In genomic region chr16:24728891-24729242, GRCh38 we compare ENCODE assay signal across 8 cellular contexts. TPM values are rescaled to one million over a fixed set of nuclear protein-coding genes. Genes with fewer than 3 reads are reported as not detected.
A peak's percentile ranks its signal among the peaks of the same experiment; 100 is the strongest.
DNase-seq lines count a peak whose midpoint lies in the region; ATAC-seq, FAIRE-seq and TF ChIP-seq lines count a peak whose summit lies in the region.

No MANE protein-coding gene starts in this region.

- no peaks in the 10 kb centered on the region for H3K27me3 ChIP-seq in colonic mucosa

- intact Hi-C loops in colonic mucosa (cut with DNase I) = no loop called here

- TF ChIP-seq POLR2A in H54 (IDR thresholded peaks at IDR 0.05; ENCODE audit: low read depth, low read length) = no peak

- FAIRE-seq in H54 (lab: Jason Lieb, UNC) = no peak

- peaks cover 6% of the 10 kb centered on the region for H3K36me3 Mint-ChIP-seq in natural killer cell treated with Interleukin-12 subunit alpha and Interleukin-12 subunit beta and Interleukin-15 and Interleukin-18, amount 100 ng/mL, for 72 hours

- H3K36me3 ChIP-seq in colonic mucosa = no peaks in the 10 kb centered on the region

- peak overlapping the region; percentile 85 for H3K4me3 Mint-ChIP-seq in natural killer cell treated with Interleukin-12 subunit alpha and Interleukin-12 subunit beta and Interleukin-15 and Interleukin-18, amount 100 ng/mL, for 72 hours

- H3K27me3 Mint-ChIP-seq in natural killer cell treated with Interleukin-12 subunit alpha and Interleukin-12 subunit beta and Interleukin-15 and Interleukin-18, amount 100 ng/mL, for 72 hours = peaks cover 0 to 4% of the 10 kb centered on the region in 2 donors

- no peak for TF ChIP-seq CTCF in GM13977 (IDR thresholded peaks at IDR 0.05; ENCODE audit: extremely low read depth, insufficient read depth, missing control alignments)
- TF ChIP-seq CTCF in colonic mucosa (IDR thresholded peaks at IDR 0.05) = no peak

- H3K9ac ChIP-seq in colonic mucosa (ENCODE audit: low read depth in 2 of 2, low read length in 2 of 2) = peak overlapping the region; percentile 53 to 78

- peak overlapping the region; percentile 78 to 90 for H3K27ac Mint-ChIP-seq in natural killer cell treated with Interleukin-12 subunit alpha and Interleukin-12 subunit beta and Interleukin-15 and Interleukin-18, amount 100 ng/mL, for 72 hours

- in situ Hi-C loops in GM13977 (cut with MboI; ENCODE audit: low pct_unique_long_range_greater_than_20kb, low sequenced_read_pairs, unreplicated experiment) = no loop called here

- ATAC-seq in natural killer cell treated with Interleukin-12 subunit alpha and Interleukin-12 subunit beta and Interleukin-15 and Interleukin-18, amount 100 ng/mL, for 72 hours = no peak
- ATAC-seq in HG02970 (IDR thresholded peaks at IDR 0.05; ENCODE audit: low FRiP score, unreplicated experiment) = no peak

- no peaks in the 10 kb centered on the region for H3K9me3 Mint-ChIP-seq in natural killer cell treated with Interleukin-12 subunit alpha and Interleukin-12 subunit beta and Interleukin-15 and Interleukin-18, amount 100 ng/mL, for 72 hours

- no peaks in the 10 kb centered on the region for H3K9me3 ChIP-seq in colonic mucosa

- peak overlapping the region; percentile 83 for H3K4me3 ChIP-seq in colonic mucosa

- peak overlapping the region; percentile 90 for H3K27ac ChIP-seq in colonic mucosa

- H3K4me1 Mint-ChIP-seq in natural killer cell treated with Interleukin-12 subunit alpha and Interleukin-12 subunit beta and Interleukin-15 and Interleukin-18, amount 100 ng/mL, for 72 hours (ENCODE audit: low read depth in 2 of 2) = peaks cover 29 to 33% of the 10 kb centered on the region in 2 donors

- DNase-seq in GM13977 (ENCODE audit: low spot score) = peak; percentile 11
- DNase-seq in NAMALWA (ENCODE audit: low spot score) = peak; percentile 37
- DNase-seq in colonic mucosa = no peak
- no peak for DNase-seq in natural killer cell treated with Interleukin-12 subunit alpha and Interleukin-12 subunit beta and Interleukin-15 and Interleukin-18, amount 100 ng/mL, for 72 hours (ENCODE audit: low spot score)
- no peak for DNase-seq in NCI-H2171 treated with DMSO at 0.1 percent for 48 hours (lab: John Stamatoyannopoulos, UW)
- DNase-seq in putamen (ENCODE audit: low spot score) = no peak
- no peak for DNase-seq in H54 (ENCODE audit: insufficient read length, low spot score)

- no peaks in the 10 kb centered on the region for H3K4me1 ChIP-seq in colonic mucosa

RNA-seq across cellular contexts. Expression of gene TNRC6A, which starts 0.6 kb away (rescaled TPM):
- 10 to 100 TPM; 32.8 to 33.2 TPM for total RNA-seq in colonic mucosa
- total RNA-seq in natural killer cell treated with Interleukin-12 subunit alpha and Interleukin-12 subunit beta and Interleukin-15 and Interleukin-18, amount 100 ng/mL, for 72 hours = 10 to 100 TPM; 44.2 to 82.4 TPM

Comparison
In these comparisons a context has a peak if more than half of its experiments do, and no peak if none do; other contexts are left out.
1. DNase-seq: peak in GM13977 (single experiment) and NAMALWA (single experiment); none in colonic mucosa (single experiment), natural killer cell treated with Interleukin-12 subunit alpha and Interleukin-12 subunit beta and Interleukin-15 and Interleukin-18, amount 100 ng/mL, for 72 hours (single experiment), NCI-H2171 treated with DMSO at 0.1 percent for 48 hours (single experiment), putamen (single experiment) and H54 (single experiment).